In genomic region chr17:38591759-38592241, GRCh38 we compare ENCODE assay signal across 9 cellular contexts. TPM values are rescaled to one million over a fixed set of nuclear protein-coding genes. Genes with fewer than 3 reads are reported as not detected.
A peak's percentile ranks its signal among the peaks of the same experiment; 100 is the strongest.
DNase-seq lines count a peak whose midpoint lies in the region; ATAC-seq and TF ChIP-seq lines count a peak whose summit lies in the region.
"Had no signal": no experiment of that assay in that cellular context is flagged by ENCODE, and none has a peak within 500 bp of the region (broad histone marks: within the 10 kb centered on the region; RNA-seq: fewer than 3 reads in every experiment).

No MANE protein-coding gene starts in this region.

- H2AFZ ChIP-seq in DND-41 (ENCODE audit: low read depth, low read length), result no peak overlapping the region

- H3K9ac ChIP-seq in DND-41 (ENCODE audit: low read depth, low read length), result no peak overlapping the region

- WGBS in sigmoid colon, 2 donors, result 47 to 77% methylated on average over 5 of the region's 5 CpGs

- H3K4me3 Mint-ChIP-seq in activated CD8-positive, alpha-beta T cell treated with anti-CD3 and anti-CD28 coated beads for 36 hours, result no peak overlapping the region
- H3K4me3 Mint-ChIP-seq in memory B cell, result no peak overlapping the region

- no peaks in the 10 kb centered on the region for H3K9me3 Mint-ChIP-seq in activated CD8-positive, alpha-beta T cell treated with anti-CD3 and anti-CD28 coated beads for 36 hours
- H3K9me3 Mint-ChIP-seq in memory B cell, result no peaks in the 10 kb centered on the region

- peak overlapping the region; percentile 21; the same call in 1 of the 2 replicates for H3K4me2 ChIP-seq in DND-41 (ENCODE audit: insufficient read depth, low read length)

- H3K4me1 ChIP-seq in DND-41 (ENCODE audit: insufficient read depth, low read length) (peaks cover 36% of the 10 kb centered on the region), sigmoid colon (no peaks in the 10 kb centered on the region)

- H3K4me3 ChIP-seq in DND-41 (ENCODE audit: low read depth in 1 of 2, low read length in 2 of 2) (no peak overlapping the region), sigmoid colon (no peak overlapping the region)

- TF ChIP-seq EP300 in sigmoid colon (IDR thresholded peaks at IDR 0.05), result no peak

- H3K36me3 ChIP-seq in DND-41 (ENCODE audit: insufficient read depth, low read length) (no peaks in the 10 kb centered on the region), sigmoid colon (no peaks in the 10 kb centered on the region)

- peaks cover 59% of the 10 kb centered on the region for H3K27me3 Mint-ChIP-seq in activated CD8-positive, alpha-beta T cell treated with anti-CD3 and anti-CD28 coated beads for 36 hours
- H3K27me3 Mint-ChIP-seq in memory B cell, result peaks cover 41% of the 10 kb centered on the region

- H3K4me1 Mint-ChIP-seq in activated CD8-positive, alpha-beta T cell treated with anti-CD3 and anti-CD28 coated beads for 36 hours (ENCODE audit: low read depth), result peaks cover 17% of the 10 kb centered on the region
- peaks cover 15% of the 10 kb centered on the region for H3K4me1 Mint-ChIP-seq in memory B cell

- no peaks in the 10 kb centered on the region for H3K9me3 ChIP-seq in DND-41 (ENCODE audit: insufficient read depth, low read length, severe bottlenecking)
- no peaks in the 10 kb centered on the region for H3K9me3 ChIP-seq in sigmoid colon

- DNase-seq in DND-41, result peak; percentile 88
- DNase-seq in M059J (ENCODE audit: low read depth), result peak; percentile 82
- no peak for DNase-seq in activated CD8-positive, alpha-beta T cell treated with anti-CD3 and anti-CD28 coated beads for 36 hours
- no peak for DNase-seq in memory B cell (ENCODE audit: low spot score in 2 of 2)
- DNase-seq in sigmoid colon, result no peak
- no peak for DNase-seq in NCI-H510A (lab: John Stamatoyannopoulos, UW)
- no peak for DNase-seq in D341Med (ENCODE audit: low spot score)
- DNase-seq: activated T-cell treated with anti-CD3 and anti-CD28 coated beads, Interleukin-2, amount 50 U/mL, for 48 hours had no signal

- no peak for TF ChIP-seq POLR2A in sigmoid colon (IDR thresholded peaks at IDR 0.05)

- H3K79me2 ChIP-seq in DND-41 (ENCODE audit: insufficient read depth, low read length), result no peaks in the 10 kb centered on the region

- CTCF ChIA-PET in activated CD8-positive, alpha-beta T cell treated with anti-CD3 and anti-CD28 coated beads for 36 hours (lab: Charles Lee), result interaction anchor here (1.3 to 1.7 kb wide), 2 partner anchors 33 to 71 kb away, joined by 3 to 5 read pairs; no protein-coding TSS in a partner anchor

- POLR2A ChIA-PET in activated CD8-positive, alpha-beta T cell treated with anti-CD3 and anti-CD28 coated beads for 36 hours (lab: Charles Lee), result interaction anchor here (1.0 kb wide), 1 partner anchor 34 kb away, joined by 3 read pairs; no protein-coding TSS in a partner anchor

- no peaks in the 10 kb centered on the region for H3K36me3 Mint-ChIP-seq in activated CD8-positive, alpha-beta T cell treated with anti-CD3 and anti-CD28 coated beads for 36 hours (ENCODE audit: low read depth)
- H3K36me3 Mint-ChIP-seq in memory B cell, result no peaks in the 10 kb centered on the region

- H3K27ac ChIP-seq in DND-41 (ENCODE audit: low read length) (peak overlapping the region; percentile 30; the same call in 1 of the 2 replicates), sigmoid colon (no peak overlapping the region)

- ATAC-seq in DND-41 (ENCODE audit: insufficient read depth, low read depth) (peak; percentile 82), memory B cell (ENCODE audit: low read depth) (peak; percentile 36), HG03097 (IDR thresholded peaks at IDR 0.05; ENCODE audit: low FRiP score, unreplicated experiment) (no peak)
- peak; percentile 13 for ATAC-seq in activated CD8-positive, alpha-beta T cell treated with anti-CD3 and anti-CD28 coated beads for 36 hours

- no peaks in the 10 kb centered on the region for H3K27me3 ChIP-seq in DND-41 (ENCODE audit: insufficient read depth, low read length, poor library complexity)
- H3K27me3 ChIP-seq in sigmoid colon, result peaks cover 0 to 20% (median 0%) of the 10 kb centered on the region in 3 donors

- intact Hi-C loops in activated CD8-positive, alpha-beta T cell treated with anti-CD3 and anti-CD28 coated beads for 36 hours (cut with micrococcal nuclease), result no loop called here
- intact Hi-C loops in sigmoid colon (cut with DNase I), result no loop called here

- no peak overlapping the region for H3K27ac Mint-ChIP-seq in activated CD8-positive, alpha-beta T cell treated with anti-CD3 and anti-CD28 coated beads for 36 hours
- H3K27ac Mint-ChIP-seq in memory B cell, result no peak overlapping the region

- no peak for TF ChIP-seq CTCF in DND-41 (IDR thresholded peaks at IDR 0.05; ENCODE audit: borderline replicate concordance, extremely low read depth, low read length, poor library complexity, severe bottlenecking)
- no peak for TF ChIP-seq CTCF in activated CD8-positive, alpha-beta T cell treated with anti-CD3 and anti-CD28 coated beads for 36 hours (IDR thresholded peaks at IDR 0.05)
- TF ChIP-seq CTCF in sigmoid colon (IDR thresholded peaks at IDR 0.05), result no peak

- H4K20me1 ChIP-seq in DND-41 (ENCODE audit: insufficient read depth, low read length), result peaks cover 28% of the 10 kb centered on the region

RNA-seq across cellular contexts. Expression of gene SRCIN1, which starts 14.0 kb away (rescaled TPM):
- not detected in 2 replicates for total RNA-seq in M059J (2014; rRNA removed; shearing (Covaris generic))
- total RNA-seq in activated CD8-positive, alpha-beta T cell treated with anti-CD3 and anti-CD28 coated beads for 36 hours, result 1 to 10 TPM in 1 of 2 experiments, under 1 TPM in 1; 0.74 to 1.1 TPM
- total RNA-seq in sigmoid colon, result 1 to 10 TPM in 3 of 4 donors, under 1 TPM in 1; 0.81 to 9.4 (median 1.7) TPM
- polyA plus RNA-seq in sigmoid colon, result 1 to 10 TPM in 2 of 3 donors, not detected in 1; 1.1 to 1.2 TPM

Comparison
In these comparisons a context has a peak if more than half of its experiments do, and no peak if none do; other contexts are left out.
1. DNase-seq: peak in DND-41 (single experiment) and M059J (single experiment); none in activated CD8-positive, alpha-beta T cell treated with anti-CD3 and anti-CD28 coated beads for 36 hours (single experiment), memory B cell (0 of 2), sigmoid colon (single experiment), NCI-H510A (single experiment) and D341Med (single experiment).